In the genomic region with DNA sequence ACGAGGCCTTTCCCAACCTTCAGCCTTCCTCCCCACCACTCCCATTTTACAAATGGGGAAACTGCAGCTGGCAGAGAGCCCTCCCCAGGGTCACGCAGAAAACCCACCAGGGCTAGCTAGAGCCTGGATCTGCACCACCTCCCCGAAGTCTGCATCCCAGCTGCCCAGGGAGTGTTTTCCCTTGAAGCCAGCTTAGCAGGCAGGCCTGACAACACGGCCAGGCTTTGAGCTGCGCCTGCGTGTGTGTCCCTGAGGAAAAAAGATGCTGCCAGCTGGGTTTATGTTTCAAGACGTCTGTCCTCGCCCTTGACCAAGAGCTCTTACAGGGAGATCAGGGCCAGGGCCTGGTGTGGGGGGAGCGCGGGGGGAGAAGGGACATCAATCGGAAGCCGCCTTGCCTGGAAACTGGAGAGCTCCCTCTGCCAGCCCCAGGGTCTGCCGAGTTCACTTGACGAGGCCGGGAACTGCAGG, we compare ENCODE assay signal across 12 cellular contexts. TPM values are rescaled to one million over a fixed set of nuclear protein-coding genes. Genes with fewer than 3 reads are reported as not detected.
DNase-seq lines count a peak whose midpoint lies in the region; ATAC-seq and TF ChIP-seq lines count a peak whose summit lies in the region.
"Had no signal": no experiment of that assay in that cellular context is flagged by ENCODE, and none has a peak within 500 bp of the region (broad histone marks: within the 10 kb centered on the region; RNA-seq: fewer than 3 reads in every experiment).

No MANE protein-coding gene starts in this region.

- no peak overlapping the region for H3K27ac ChIP-seq in neural progenitor cell
- H3K27ac ChIP-seq in aorta (ENCODE audit: low read depth in 1 of 2, low read length in 2 of 2), result no peak overlapping the region

- CTCF ChIA-PET in T-cell (lab: Charles Lee), result interaction anchor here in 1 of 2 donors (0.6 to 1.0 kb wide), 2 partner anchors 22 to 79 kb away, joined by 3 read pairs; no protein-coding TSS in a partner anchor

- H4K20me1 ChIP-seq in neural progenitor cell (ENCODE audit: low read depth), result no peaks in the 10 kb centered on the region

- no peaks in the 10 kb centered on the region for H3K79me2 ChIP-seq in neural progenitor cell (ENCODE audit: low read depth)

- H3F3A ChIP-seq in neural progenitor cell (ENCODE audit: low read depth), result no peaks in the 10 kb centered on the region

- H3K9ac ChIP-seq in neural progenitor cell, result no peak overlapping the region

- peaks cover 37% of the 10 kb centered on the region for H3K4me1 Mint-ChIP-seq in neural progenitor cell
- H3K4me1 Mint-ChIP-seq in T-cell, result no peaks in the 10 kb centered on the region

- no peak overlapping the region for H3K4me3 Mint-ChIP-seq in neural progenitor cell
- no peak overlapping the region for H3K4me3 Mint-ChIP-seq in T-cell
- H3K4me3 Mint-ChIP-seq: activated T-helper 1 cell treated with anti-CD3 and anti-CD28 coated beads, Interleukin-12 subunit alpha, Interleukin-12 subunit beta, Interleukin-2, Interleukin-4 antibody, amounts not matched to agents 30 ng/mL and 10 ng/mL and 1 ng/mL, durations not matched to agents 14 hours and 24 hours and 36 hours; central memory CD8-positive, alpha-beta T cell had no signal

- no peak overlapping the region for H3K4me2 ChIP-seq in neural progenitor cell

- H3K4me3 ChIP-seq in neural progenitor cell, result no peak overlapping the region
- no peak overlapping the region for H3K4me3 ChIP-seq in aorta (ENCODE audit: low read length in 2 of 2)

- no peak for TF ChIP-seq CTCF in neural progenitor cell (IDR thresholded peaks at IDR 0.05)

- H3K27me3 Mint-ChIP-seq in neural progenitor cell (ENCODE audit: insufficient read depth, low read depth), result peaks cover 14% of the 10 kb centered on the region
- H3K27me3 Mint-ChIP-seq in T-cell, result no peaks in the 10 kb centered on the region
- H3K27me3 Mint-ChIP-seq: central memory CD8-positive, alpha-beta T cell had no signal

- H2AFZ ChIP-seq in neural progenitor cell (replicated peaks), result no peak overlapping the region

- DNase-seq in Right ventricle myocardium inferior (ENCODE audit: missing footprints) (peak; percentile 78), cardiac septum (ENCODE audit: low spot score) (no peak), Right ventricle myocardium superior (peak; percentile 76), neural progenitor cell (ENCODE audit: low spot score) (no peak), aorta (peak in 1 of 2 donors; percentile 59), T-cell (no peak)

- ATAC-seq in Right ventricle myocardium inferior, result peak; percentile 74
- ATAC-seq in Right ventricle myocardium superior (ENCODE audit: poor library complexity), result peak; percentile 45
- ATAC-seq in aorta (ENCODE audit: low FRiP score), result peak; percentile 49
- no peak for ATAC-seq in GM19328 (IDR thresholded peaks at IDR 0.05; ENCODE audit: unreplicated experiment)
- no peak for ATAC-seq in HG03571 (IDR thresholded peaks at IDR 0.05; ENCODE audit: unreplicated experiment)
- no peak for ATAC-seq in T-cell (replicated peaks in 1 of 4)
- ATAC-seq: activated CD4-positive, CD25-positive, alpha-beta regulatory T cell treated with anti-CD3 and anti-CD28 coated beads, Interleukin-2, amount 50 U/mL, for 24 hours had no signal

- POLR2A ChIA-PET in T-cell (lab: Charles Lee), result no interaction called here

- H3K4me1 ChIP-seq in neural progenitor cell, result no peaks in the 10 kb centered on the region
- no peaks in the 10 kb centered on the region for H3K4me1 ChIP-seq in aorta (ENCODE audit: control insufficient read depth in 1 of 2, insufficient read depth in 2 of 2, low read length in 2 of 2)

- no peaks in the 10 kb centered on the region for H3K36me3 Mint-ChIP-seq in neural progenitor cell
- H3K36me3 Mint-ChIP-seq in T-cell, result no peaks in the 10 kb centered on the region

- H3K9me3 Mint-ChIP-seq in neural progenitor cell (no peaks in the 10 kb centered on the region), T-cell (no peaks in the 10 kb centered on the region)
- H3K9me3 Mint-ChIP-seq: activated T-helper 1 cell treated with anti-CD3 and anti-CD28 coated beads, Interleukin-12 subunit alpha, Interleukin-12 subunit beta, Interleukin-2, Interleukin-4 antibody, amounts not matched to agents 30 ng/mL and 10 ng/mL and 1 ng/mL, durations not matched to agents 14 hours and 24 hours and 36 hours; central memory CD8-positive, alpha-beta T cell had no signal

- H3K36me3 ChIP-seq in neural progenitor cell (no peaks in the 10 kb centered on the region), aorta (ENCODE audit: control insufficient read depth in 1 of 2, insufficient read depth in 2 of 2, low read length in 1 of 2) (no peaks in the 10 kb centered on the region)

- intact Hi-C loops in Right ventricle myocardium inferior (cut with DNase I) (no loop called here), cardiac septum (cut with DNase I) (no loop called here), Right ventricle myocardium superior (cut with DNase I) (no loop called here), aorta (cut with DNase I) (no loop called here)

- 21 to 32% methylated on average over 15 of the region's 15 CpGs for WGBS in aorta, 2 donors

- H3K27me3 ChIP-seq in neural progenitor cell (no peaks in the 10 kb centered on the region), aorta (ENCODE audit: control insufficient read depth in 1 of 2, insufficient read depth in 2 of 2, low read length in 1 of 2) (no peaks in the 10 kb centered on the region)

- H3K27ac Mint-ChIP-seq in neural progenitor cell, result peak overlapping the region; percentile 92
- H3K27ac Mint-ChIP-seq in T-cell, result no peak overlapping the region
- H3K27ac Mint-ChIP-seq: activated T-helper 1 cell treated with anti-CD3 and anti-CD28 coated beads, Interleukin-12 subunit alpha, Interleukin-12 subunit beta, Interleukin-2, Interleukin-4 antibody, amounts not matched to agents 30 ng/mL and 10 ng/mL and 1 ng/mL, durations not matched to agents 14 hours and 24 hours and 36 hours had no signal

- no peaks in the 10 kb centered on the region for H3K9me3 ChIP-seq in neural progenitor cell (ENCODE audit: low read depth)
- no peaks in the 10 kb centered on the region for H3K9me3 ChIP-seq in aorta (ENCODE audit: control insufficient read depth, low read length)

RNA-seq across cellular contexts. Expression of gene WNT11, which starts 20.3 kb away (rescaled TPM):
- total RNA-seq in Right ventricle myocardium inferior (18.2 TPM), cardiac septum (9.2 TPM), Right ventricle myocardium superior (20.0 TPM), neural progenitor cell (ENCODE audit: low replicate concordance) (0.26 and 0.59 TPM in 2 replicates), aorta (10 to 100 TPM in 1 of 2 donors, 1 to 10 TPM in 1; 7.4 to 30.0 TPM), T-cell (1 to 10 TPM in 1 of 5 donors, under 1 TPM in 3, not detected in 1; 0.47 to 1.3 (median 0.89) TPM)
- under 1 TPM; 0.25 to 0.87 TPM for polyA plus RNA-seq in aorta
- total RNA-seq: glomerular endothelial cell had no signal

Comparison
In these comparisons a context has a peak if more than half of its experiments do, and no peak if none do; other contexts are left out.
1. DNase-seq: peak in Right ventricle myocardium inferior (single experiment) and Right ventricle myocardium superior (single experiment); none in cardiac septum (single experiment), neural progenitor cell (single experiment) and T-cell (0 of 34).
2. ATAC-seq: peak in Right ventricle myocardium inferior (single experiment), Right ventricle myocardium superior (single experiment) and aorta (single experiment); none in GM19328 (single experiment), HG03571 (single experiment) and T-cell (0 of 4).